8 cellular contexts compared by ENCODE assay signal in genomic region chr10:96765406-96766240, GRCh38.
DNase-seq lines count a peak whose midpoint lies in the region; ATAC-seq and TF ChIP-seq lines count a peak whose summit lies in the region.

No MANE protein-coding gene starts in this region.

- H3F3A ChIP-seq in Loucy (ENCODE audit: low read depth) = no peaks in the 10 kb centered on the region

- H2AFZ ChIP-seq in Loucy (ENCODE audit: low read length) = peak overlapping the region; percentile 93

- TF ChIP-seq CTCF in Loucy (conservative IDR thresholded peaks at IDR 0.05; ENCODE audit: low read length) (peak; percentile 98), cardiac fibroblast (IDR thresholded peaks at IDR 0.05; ENCODE audit: low read depth, low read length) (peak; percentile 90)

- H3K36me3 ChIP-seq in Loucy (ENCODE audit: insufficient read depth, low read length) = no peaks in the 10 kb centered on the region

- H3K4me1 ChIP-seq in Loucy (ENCODE audit: insufficient read depth, low read length, poor library complexity, severe bottlenecking) = no peaks in the 10 kb centered on the region

- H3K9me2 ChIP-seq in Loucy (replicated peaks; ENCODE audit: low read depth, low read length) = no peaks in the 10 kb centered on the region

- H3K9ac ChIP-seq in Loucy (ENCODE audit: low read depth, low read length, poor library complexity, severe bottlenecking) = no peak overlapping the region

- H3K9me3 ChIP-seq in Loucy (ENCODE audit: insufficient read depth, low read depth, low read length) = no peaks in the 10 kb centered on the region

- DNase-seq in NCI-H2171 treated with DMSO at 0.1 percent for 48 hours (lab: John Stamatoyannopoulos, UW) = peak; percentile 13
- DNase-seq in NCI-H2171 (lab: John Stamatoyannopoulos, UW) = no peak
- peak; percentile 58 for DNase-seq in activated CD4-positive, CD25-positive, alpha-beta regulatory T cell treated with anti-CD3 and anti-CD28 coated beads, Interleukin-2, amount 50 U/mL, for 16 hours (ENCODE audit: low read depth, low spot score)
- peak; percentile 57 to 64 for DNase-seq in cardiac fibroblast (ENCODE audit: low read depth in 2 of 2)
- peak; percentile 69 for DNase-seq in left kidney (ENCODE audit: low read depth, low spot score)
- DNase-seq in stimulated activated CD4-positive, alpha-beta T cell treated with anti-CD3 and anti-CD28 coated beads, TNF-alpha, amount 100 ng/mL, for 1 hour (ENCODE audit: low read depth in 3 of 3, low spot score in 1 of 3) = peak; percentile 37 to 60 (median 41)

- H3K79me2 ChIP-seq in Loucy (ENCODE audit: insufficient read depth, low read length) = no peaks in the 10 kb centered on the region

- H4K20me1 ChIP-seq in Loucy (ENCODE audit: insufficient read depth, low read length, poor library complexity, severe bottlenecking) = no peaks in the 10 kb centered on the region

- H3K4me2 ChIP-seq in Loucy (ENCODE audit: low read depth, low read length, poor library complexity, severe bottlenecking) = no peak overlapping the region

- no peak for ATAC-seq in GM19397 (IDR thresholded peaks at IDR 0.05; ENCODE audit: unreplicated experiment)

- no peak overlapping the region for H3K4me3 ChIP-seq in Loucy (ENCODE audit: low read length, poor library complexity, severe bottlenecking)
- no peak overlapping the region for H3K4me3 ChIP-seq in cardiac fibroblast (replicated peaks in 1 of 2; ENCODE audit: low read depth in 2 of 2, low read length in 2 of 2)

- no peaks in the 10 kb centered on the region for H3K27me3 ChIP-seq in Loucy (ENCODE audit: insufficient read depth, low read length, poor library complexity, severe bottlenecking)
